In the genomic region with DNA sequence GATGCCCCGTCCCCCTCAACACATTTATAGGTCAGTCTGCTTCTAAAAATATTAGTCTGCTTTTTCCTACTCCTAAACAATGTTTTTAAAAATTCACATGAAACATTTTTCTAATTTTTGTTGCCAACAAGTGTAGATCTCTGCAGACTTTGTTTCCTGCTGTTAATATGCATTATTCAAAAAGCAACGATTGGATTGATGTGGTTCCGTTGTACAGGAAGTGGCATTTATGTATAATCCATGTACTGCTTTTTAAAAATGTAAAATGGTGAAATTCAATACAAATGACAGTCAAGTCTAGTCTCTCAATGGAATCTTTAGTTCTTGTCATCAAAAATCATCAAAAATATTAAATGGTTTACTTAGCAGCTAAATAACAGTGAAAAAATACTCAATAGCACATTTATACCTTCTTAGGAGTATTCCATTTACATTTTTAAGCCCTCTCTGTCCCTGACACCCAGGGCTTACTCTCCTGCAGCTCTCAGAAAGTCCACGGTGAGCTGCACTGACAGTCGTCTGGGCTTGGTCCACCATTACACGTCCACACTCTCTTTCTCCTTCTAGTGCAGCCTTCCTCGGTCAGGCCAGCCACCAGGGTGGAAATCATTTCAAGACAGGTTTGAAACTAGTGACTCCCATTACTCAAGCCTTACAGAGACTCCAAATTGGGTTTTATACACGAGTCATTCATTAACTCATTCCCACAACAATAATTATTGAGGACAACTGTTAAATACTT, we compare ENCODE assay signal across 14 cellular contexts.
DNase-seq lines count a peak whose midpoint lies in the region; ATAC-seq and TF ChIP-seq lines count a peak whose summit lies in the region.
"Had no signal": no experiment of that assay in that cellular context is flagged by ENCODE, and none has a peak within 500 bp of the region (broad histone marks: within the 10 kb centered on the region; RNA-seq: fewer than 3 reads in every experiment).

No MANE protein-coding gene starts in this region.

- CTCF ChIA-PET in activated naive CD4-positive, alpha-beta T cell treated with anti-CD3 and anti-CD28 coated beads, Interleukin-2, amount 10 ng/mL, durations not matched to agents 7 days and 5 days (lab: Charles Lee): interaction anchor here (0.8 to 3.1 kb wide), 7 partner anchors 26 to 195 kb away, joined by 3 to 16 read pairs (median 4); no protein-coding TSS in a partner anchor
- CTCF ChIA-PET in activated naive CD4-positive, alpha-beta T cell treated with anti-CD3 and anti-CD28 coated beads for 36 hours (lab: Charles Lee): interaction anchor here (0.6 to 1.5 kb wide), 2 partner anchors 121 to 203 kb away, joined by 3 to 4 read pairs; no protein-coding TSS in a partner anchor
- CTCF ChIA-PET in T-cell (lab: Charles Lee) (no interaction called here), Caco-2 (lab: Charles Lee) (no interaction called here)

- H3K9me3 ChIP-seq in Caco-2: no peaks in the 10 kb centered on the region
- H3K9me3 ChIP-seq: upper lobe of left lung had no signal

- peak; percentile 23 for DNase-seq in activated naive CD4-positive, alpha-beta T cell treated with anti-CD3 and anti-CD28 coated beads, Interleukin-2, amount 10 ng/mL, durations not matched to agents 7 days and 5 days
- no peak for DNase-seq in activated naive CD4-positive, alpha-beta T cell treated with anti-CD3 and anti-CD28 coated beads for 36 hours
- DNase-seq in T-cell (peak in 2 of 34 experiments; percentile 0 to 4), NCI-H2227 treated with DMSO at 0.1 percent for 48 hours (lab: John Stamatoyannopoulos, UW) (no peak), Caco-2 (no peak), DMS53 (lab: John Stamatoyannopoulos, UW) (no peak)
- peak; percentile 48 for DNase-seq in central memory CD4-positive, alpha-beta T cell
- no peak for DNase-seq in stimulated activated naive CD8-positive, alpha-beta T cell treated with anti-CD3 and anti-CD28 coated beads, Interleukin-15, amount 100 ng/mL, for 72 hours
- DNase-seq: activated naive CD4-positive, alpha-beta T cell treated with anti-CD3 and anti-CD28 coated beads, Interleukin-2, amount 50 U/mL, for 16 hours; NCI-H187 treated with DMSO at 0.1 percent for 48 hours; RPMI8226; stimulated activated naive B cell treated with anti-CD40 and anti-IgM and Interleukin-4, amounts not matched to agents 10 μg/mL and 1 μg/mL and 100 μg/mL, for 72 hours; upper lobe of left lung had no signal

- POLR2A ChIA-PET in T-cell (lab: Charles Lee) (no interaction called here), Caco-2 (lab: Charles Lee) (no interaction called here)

- peak overlapping the region; percentile 91 for H3K27ac Mint-ChIP-seq in activated naive CD4-positive, alpha-beta T cell treated with anti-CD3 and anti-CD28 coated beads, Interleukin-2, amount 10 ng/mL, durations not matched to agents 7 days and 5 days
- no peak overlapping the region for H3K27ac Mint-ChIP-seq in activated naive CD4-positive, alpha-beta T cell treated with anti-CD3 and anti-CD28 coated beads for 36 hours
- H3K27ac Mint-ChIP-seq in T-cell: peak overlapping the region; percentile 71 to 91
- no peak overlapping the region for H3K27ac Mint-ChIP-seq in stimulated activated naive CD8-positive, alpha-beta T cell treated with anti-CD3 and anti-CD28 coated beads, Interleukin-15, amount 100 ng/mL, for 72 hours
- H3K27ac Mint-ChIP-seq in Caco-2 (ENCODE audit: unreplicated experiment): no peak overlapping the region

- no peaks in the 10 kb centered on the region for H3K36me3 ChIP-seq in Caco-2 (ENCODE audit: control insufficient read depth, insufficient read depth, low read length)
- H3K36me3 ChIP-seq: upper lobe of left lung had no signal

- H3K27me3 ChIP-seq in Caco-2 (replicated peaks; ENCODE audit: control insufficient read depth, insufficient read depth, low read length): no peaks in the 10 kb centered on the region
- H3K27me3 ChIP-seq: upper lobe of left lung had no signal

- peak in 3 of 4 experiments; percentile 24 to 30 (median 27) for ATAC-seq in T-cell (replicated peaks in 1 of 4)
- ATAC-seq in stimulated activated naive CD8-positive, alpha-beta T cell treated with anti-CD3 and anti-CD28 coated beads, Interleukin-15, amount 100 ng/mL, for 72 hours: no peak
- ATAC-seq: esophagus mucosa; stimulated activated naive B cell treated with anti-CD40 and anti-IgM and Interleukin-4, amounts not matched to agents 10 μg/mL and 1 μg/mL and 100 μg/mL, for 72 hours had no signal

- H3K9me3 Mint-ChIP-seq in activated naive CD4-positive, alpha-beta T cell treated with anti-CD3 and anti-CD28 coated beads, Interleukin-2, amount 10 ng/mL, durations not matched to agents 7 days and 5 days: peaks cover 30% of the 10 kb centered on the region
- no peaks in the 10 kb centered on the region for H3K9me3 Mint-ChIP-seq in activated naive CD4-positive, alpha-beta T cell treated with anti-CD3 and anti-CD28 coated beads for 36 hours
- H3K9me3 Mint-ChIP-seq in T-cell (no peaks in the 10 kb centered on the region), Caco-2 (ENCODE audit: unreplicated experiment) (no peaks in the 10 kb centered on the region)
- peaks cover 0 to 11% of the 10 kb centered on the region in 2 donors for H3K9me3 Mint-ChIP-seq in stimulated activated naive CD8-positive, alpha-beta T cell treated with anti-CD3 and anti-CD28 coated beads, Interleukin-15, amount 100 ng/mL, for 72 hours

- no TSS peak for BruUV-seq in Caco-2 (replicated peaks; lab: Mats Ljungman, UMichigan)

- peaks cover 44% of the 10 kb centered on the region for H3K36me3 Mint-ChIP-seq in activated naive CD4-positive, alpha-beta T cell treated with anti-CD3 and anti-CD28 coated beads, Interleukin-2, amount 10 ng/mL, durations not matched to agents 7 days and 5 days
- no peaks in the 10 kb centered on the region for H3K36me3 Mint-ChIP-seq in activated naive CD4-positive, alpha-beta T cell treated with anti-CD3 and anti-CD28 coated beads for 36 hours (ENCODE audit: low read depth)
- no peaks in the 10 kb centered on the region for H3K36me3 Mint-ChIP-seq in T-cell
- no peaks in the 10 kb centered on the region for H3K36me3 Mint-ChIP-seq in Caco-2 (ENCODE audit: insufficient read depth, unreplicated experiment)
- H3K36me3 Mint-ChIP-seq: stimulated activated naive B cell treated with anti-CD40 and anti-IgM and Interleukin-4, amounts not matched to agents 10 μg/mL and 1 μg/mL and 100 μg/mL, for 72 hours had no signal

- no peaks in the 10 kb centered on the region for H3K4me1 ChIP-seq in Caco-2
- H3K4me1 ChIP-seq: upper lobe of left lung had no signal

- H3K4me3 ChIP-seq in Caco-2 (ENCODE audit: low read depth, low read length): no peak overlapping the region
- H3K4me3 ChIP-seq: upper lobe of left lung had no signal

- no peaks in the 10 kb centered on the region for H3K27me3 Mint-ChIP-seq in activated naive CD4-positive, alpha-beta T cell treated with anti-CD3 and anti-CD28 coated beads, Interleukin-2, amount 10 ng/mL, durations not matched to agents 7 days and 5 days
- H3K27me3 Mint-ChIP-seq in activated naive CD4-positive, alpha-beta T cell treated with anti-CD3 and anti-CD28 coated beads for 36 hours (ENCODE audit: low read depth): no peaks in the 10 kb centered on the region
- H3K27me3 Mint-ChIP-seq in T-cell (no peaks in the 10 kb centered on the region), Caco-2 (ENCODE audit: insufficient read depth, unreplicated experiment) (peaks cover 4% of the 10 kb centered on the region)
- no peaks in the 10 kb centered on the region for H3K27me3 Mint-ChIP-seq in stimulated activated naive CD8-positive, alpha-beta T cell treated with anti-CD3 and anti-CD28 coated beads, Interleukin-15, amount 100 ng/mL, for 72 hours

- no peak for TF ChIP-seq CTCF in Caco-2 (IDR thresholded peaks at IDR 0.05; ENCODE audit: insufficient read depth in 1 of 2, low read depth in 1 of 2, low read length in 1 of 2, severe bottlenecking in 1 of 2, unreplicated experiment in 1 of 2)

- intact Hi-C loops in activated naive CD4-positive, alpha-beta T cell treated with anti-CD3 and anti-CD28 coated beads for 36 hours (cut with micrococcal nuclease): loop anchor here (2.0 kb wide), 1 partner anchor 17 kb away; no protein-coding TSS in a partner anchor
- intact Hi-C loops in Caco-2 (cut with micrococcal nuclease; ENCODE audit: unreplicated experiment): no loop called here

- H3K4me1 Mint-ChIP-seq in activated naive CD4-positive, alpha-beta T cell treated with anti-CD3 and anti-CD28 coated beads, Interleukin-2, amount 10 ng/mL, durations not matched to agents 7 days and 5 days: peaks cover 48% of the 10 kb centered on the region
- H3K4me1 Mint-ChIP-seq in activated naive CD4-positive, alpha-beta T cell treated with anti-CD3 and anti-CD28 coated beads for 36 hours (ENCODE audit: low read depth): peaks cover 36% of the 10 kb centered on the region
- peaks cover 55 to 60% (median 57%) of the 10 kb centered on the region in 3 donors for H3K4me1 Mint-ChIP-seq in T-cell
- H3K4me1 Mint-ChIP-seq in stimulated activated naive CD8-positive, alpha-beta T cell treated with anti-CD3 and anti-CD28 coated beads, Interleukin-15, amount 100 ng/mL, for 72 hours: peaks cover 33% of the 10 kb centered on the region
- no peaks in the 10 kb centered on the region for H3K4me1 Mint-ChIP-seq in Caco-2 (ENCODE audit: low read depth, unreplicated experiment)

- H3K4me3 Mint-ChIP-seq in activated naive CD4-positive, alpha-beta T cell treated with anti-CD3 and anti-CD28 coated beads, Interleukin-2, amount 10 ng/mL, durations not matched to agents 7 days and 5 days: peak overlapping the region; percentile 60
- no peak overlapping the region for H3K4me3 Mint-ChIP-seq in activated naive CD4-positive, alpha-beta T cell treated with anti-CD3 and anti-CD28 coated beads for 36 hours
- H3K4me3 Mint-ChIP-seq in T-cell (peak overlapping the region; percentile 29 to 80 (median 56)), Caco-2 (ENCODE audit: unreplicated experiment) (no peak overlapping the region)
- H3K4me3 Mint-ChIP-seq in stimulated activated naive CD8-positive, alpha-beta T cell treated with anti-CD3 and anti-CD28 coated beads, Interleukin-15, amount 100 ng/mL, for 72 hours: peak overlapping the region; percentile 18 to 62
- H3K4me3 Mint-ChIP-seq: stimulated activated naive B cell treated with anti-CD40 and anti-IgM and Interleukin-4, amounts not matched to agents 10 μg/mL and 1 μg/mL and 100 μg/mL, for 72 hours had no signal

Comparison
In these comparisons a context has a peak if more than half of its experiments do, and no peak if none do; other contexts are left out.
1. DNase-seq: peak in activated naive CD4-positive, alpha-beta T cell treated with anti-CD3 and anti-CD28 coated beads, Interleukin-2, amount 10 ng/mL, durations not matched to agents 7 days and 5 days (single experiment) and central memory CD4-positive, alpha-beta T cell (single experiment); none in activated naive CD4-positive, alpha-beta T cell treated with anti-CD3 and anti-CD28 coated beads for 36 hours (single experiment), stimulated activated naive CD8-positive, alpha-beta T cell treated with anti-CD3 and anti-CD28 coated beads, Interleukin-15, amount 100 ng/mL, for 72 hours (0 of 2), NCI-H2227 treated with DMSO at 0.1 percent for 48 hours (single experiment), Caco-2 (0 of 2) and DMS53 (single experiment).
2. H3K27ac Mint-ChIP-seq: peak in activated naive CD4-positive, alpha-beta T cell treated with anti-CD3 and anti-CD28 coated beads, Interleukin-2, amount 10 ng/mL, durations not matched to agents 7 days and 5 days (single experiment) and T-cell (2 of 2); none in activated naive CD4-positive, alpha-beta T cell treated with anti-CD3 and anti-CD28 coated beads for 36 hours (single experiment), stimulated activated naive CD8-positive, alpha-beta T cell treated with anti-CD3 and anti-CD28 coated beads, Interleukin-15, amount 100 ng/mL, for 72 hours (0 of 2) and Caco-2 (single experiment).
3. H3K4me3 Mint-ChIP-seq: peak in activated naive CD4-positive, alpha-beta T cell treated with anti-CD3 and anti-CD28 coated beads, Interleukin-2, amount 10 ng/mL, durations not matched to agents 7 days and 5 days (single experiment), T-cell (3 of 3) and stimulated activated naive CD8-positive, alpha-beta T cell treated with anti-CD3 and anti-CD28 coated beads, Interleukin-15, amount 100 ng/mL, for 72 hours (2 of 2); none in activated naive CD4-positive, alpha-beta T cell treated with anti-CD3 and anti-CD28 coated beads for 36 hours (single experiment) and Caco-2 (single experiment).
4. CTCF ChIA-PET loops: an anchor here in activated naive CD4-positive, alpha-beta T cell treated with anti-CD3 and anti-CD28 coated beads, Interleukin-2, amount 10 ng/mL, durations not matched to agents 7 days and 5 days (0.8 to 3.1 kb wide) and activated naive CD4-positive, alpha-beta T cell treated with anti-CD3 and anti-CD28 coated beads for 36 hours (0.6 to 1.5 kb wide); none called in T-cell and Caco-2.